ENCODE assay signal across 33 cellular contexts in the genomic region with DNA sequence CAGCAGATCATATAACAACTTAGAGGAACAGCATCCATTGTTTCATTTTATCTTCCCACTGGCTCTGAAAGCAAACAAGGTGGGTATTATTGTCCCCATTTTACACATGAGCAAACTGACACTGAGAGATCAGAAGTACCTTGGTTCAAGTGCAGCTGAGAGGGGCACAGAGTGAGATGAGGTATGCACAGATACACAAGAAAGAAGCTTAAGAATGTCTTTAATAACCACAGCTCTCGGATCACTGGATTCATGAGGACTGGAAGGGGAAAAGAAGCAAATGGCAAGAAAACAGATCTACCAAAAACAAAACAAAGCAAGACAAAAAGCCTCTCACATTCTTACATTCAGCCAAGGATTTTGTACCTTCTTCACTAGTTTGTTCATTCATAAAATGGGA. TPM values are rescaled to one million over a fixed set of nuclear protein-coding genes. Genes with fewer than 3 reads are reported as not detected.
"Had no signal": no experiment of that assay in that cellular context is flagged by ENCODE, and none has a peak within 500 bp of the region (broad histone marks: within the 10 kb centered on the region; RNA-seq: fewer than 3 reads in every experiment).

No MANE protein-coding gene starts in this region.

- H3K4me1 ChIP-seq: ascending aorta had no signal

- DNase-seq: activated B cell treated with CpG ODN at 0.5 μM for 24 hours; activated CD4-positive, alpha-beta memory T cell treated with anti-CD3 and anti-CD28 coated beads for 36 hours; activated CD4-positive, alpha-beta T cell treated with anti-CD3 and anti-CD28 coated beads for 4 hours; activated CD4-positive, alpha-beta T cell treated with anti-CD3 and anti-CD28 coated beads, Interleukin-2, amount 10 ng/mL, durations not matched to agents 24 days and 14 days; activated CD4-positive, alpha-beta T cell treated with anti-CD3 and anti-CD28 coated beads, Interleukin-2, amount 50 U/mL, for 1 hour; activated CD4-positive, alpha-beta T cell treated with anti-CD3 and anti-CD28 coated beads, Interleukin-2, amount 50 U/mL, for 4 hours; activated CD4-positive, CD25-positive, alpha-beta regulatory T cell treated with anti-CD3 and anti-CD28 coated beads, Interleukin-2, amount 50 U/mL, for 72 hours; activated CD8-positive, alpha-beta memory T cell treated with anti-CD3 and anti-CD28 coated beads, Interleukin-2, amount 50 U/mL, for 4 hours; activated CD8-positive, alpha-beta T cell treated with anti-CD3 and anti-CD28 coated beads for 36 hours; activated effector memory CD4-positive, alpha-beta T cell treated with anti-CD3 and anti-CD28 coated beads, Interleukin-2, amount 50 U/mL, for 16 hours; activated gamma-delta T cell treated with Interleukin-2 at 50 U/mL for 16 hours; activated naive CD4-positive, alpha-beta T cell treated with anti-CD3 and anti-CD28 coated beads, Interleukin-2, amount 10 ng/mL, durations not matched to agents 7 days and 5 days; activated naive CD4-positive, alpha-beta T cell treated with Interleukin-2 at 50 U/mL for 16 hours; activated naive CD8-positive, alpha-beta T cell treated with anti-CD3 and anti-CD28 coated beads, Interleukin-2, amount 10 ng/mL, durations not matched to agents 7 days and 5 days; activated naive CD8-positive, alpha-beta T cell treated with anti-CD3 and anti-CD28 coated beads, Interleukin-2, amount 50 U/mL, for 24 hours; activated T-cell treated with anti-CD3 and anti-CD28 coated beads for 4 hours; activated T-cell treated with anti-CD3 and anti-CD28 coated beads, Interleukin-2, amount 50 U/mL, for 1 hour; activated T-cell treated with anti-CD3 and anti-CD28 coated beads, Interleukin-2, amount 50 U/mL, for 4 hours; activated T-cell treated with anti-CD3 and anti-CD28 coated beads, Interleukin-2, amount 50 U/mL, for 72 hours; amygdala; anterior cingulate cortex; caudate nucleus; cerebellar nuclear complex; T-helper 1 cell; T-helper 2 cell; T-helper 9 cell had no signal

- H3K27me3 ChIP-seq: ascending aorta, cardiac muscle cell had no signal

- ATAC-seq: activated CD8-positive, alpha-beta T cell treated with anti-CD3 and anti-CD28 coated beads for 36 hours; activated naive CD8-positive, alpha-beta T cell treated with anti-CD3 and anti-CD28 coated beads, Interleukin-2, amount 50 U/mL, for 24 hours; activated T-cell treated with anti-CD3 and anti-CD28 coated beads, Interleukin-2, amount 50 U/mL, for 4 hours; activated T-cell treated with anti-CD3 and anti-CD28 coated beads, Interleukin-2, amount 50 U/mL, for 72 hours; activated T-helper 17 cell treated with anti-CD3 and anti-CD28 coated beads, Interleukin-2, amount 50 U/mL, for 72 hours had no signal

- FAIRE-seq: bronchial epithelial cell, TTC549 had no signal

- H3K27ac ChIP-seq: ascending aorta, cardiac muscle cell, VCaP had no signal

- H3K4me3 ChIP-seq: ascending aorta, cardiac muscle cell had no signal

- H3K36me3 ChIP-seq: cardiac muscle cell had no signal

RNA-seq across cellular contexts. Expression of a gene that starts 10.6 kb away (rescaled TPM):
- total RNA-seq: activated B cell treated with CpG ODN at 0.5 μM for 24 hours; activated CD4-positive, alpha-beta memory T cell treated with anti-CD3 and anti-CD28 coated beads for 36 hours; activated CD4-positive, alpha-beta T cell treated with anti-CD3 and anti-CD28 coated beads, Interleukin-2, amount 10 ng/mL, durations not matched to agents 24 days and 14 days; activated CD8-positive, alpha-beta T cell treated with anti-CD3 and anti-CD28 coated beads for 36 hours; activated naive CD8-positive, alpha-beta T cell treated with anti-CD3 and anti-CD28 coated beads, Interleukin-2, amount 10 ng/mL, durations not matched to agents 7 days and 5 days; activated T-cell treated with anti-CD3 and anti-CD28 coated beads, Interleukin-2, amount 50 U/mL, for 4 hours; activated T-helper 1 cell treated with anti-CD3 and anti-CD28 coated beads, Interleukin-12 subunit alpha, Interleukin-12 subunit beta, Interleukin-2, Interleukin-4 antibody, amounts not matched to agents 30 ng/mL and 10 ng/mL and 1 ng/mL, durations not matched to agents 14 hours and 24 hours and 36 hours; activated T-helper 17 cell treated with anti-CD3 and anti-CD28 coated beads, Interleukin-2, amount 50 U/mL, for 72 hours had no signal
